8 cellular contexts compared by ENCODE assay signal in the genomic region with DNA sequence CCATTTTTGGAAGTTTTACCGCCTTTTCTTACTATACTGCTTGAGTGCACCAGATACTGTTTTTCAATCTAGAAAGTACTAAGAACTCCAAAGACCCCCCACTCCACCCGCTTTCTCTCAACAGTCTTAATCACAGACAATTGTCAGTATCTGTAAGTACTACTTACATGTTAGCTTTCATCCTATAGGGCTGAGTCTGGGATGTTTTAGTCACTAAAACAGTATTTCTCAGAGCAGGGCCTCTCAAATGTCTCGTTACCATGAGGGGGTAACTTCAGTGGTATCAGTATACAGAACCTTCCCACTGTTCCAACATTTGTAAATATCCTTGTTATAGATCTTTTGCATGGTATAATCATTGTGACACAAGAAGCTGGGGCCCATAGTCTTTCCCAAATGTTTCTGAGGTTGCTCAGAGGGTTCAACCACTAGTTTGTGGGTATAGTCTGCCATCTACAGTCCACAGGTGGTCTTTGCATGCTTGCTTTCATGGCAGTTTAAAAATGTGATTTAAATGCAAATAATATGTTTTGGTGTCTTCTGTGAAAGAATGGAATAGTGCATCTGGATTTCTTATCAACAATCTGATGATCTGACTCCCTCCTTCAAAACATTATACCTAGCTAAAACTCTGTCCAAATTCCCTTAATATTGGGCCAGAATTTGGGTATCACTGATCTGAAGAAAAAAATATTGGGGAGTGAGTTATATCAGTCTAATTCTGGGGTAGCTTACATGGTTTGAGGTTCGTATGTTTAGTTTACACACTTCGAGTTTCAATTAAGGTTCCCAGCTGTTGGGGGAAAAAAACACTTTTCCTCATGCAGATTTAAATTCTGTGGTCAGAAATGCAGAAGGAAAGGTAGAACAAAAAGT. TPM values are rescaled to one million over a fixed set of nuclear protein-coding genes. Genes with fewer than 3 reads are reported as not detected.
DNase-seq lines count a peak whose midpoint lies in the region; ATAC-seq, FAIRE-seq and TF ChIP-seq lines count a peak whose summit lies in the region.

No MANE protein-coding gene starts in this region.

- no peaks in the 10 kb centered on the region for H3K36me3 ChIP-seq in testis (ENCODE audit: low read depth, missing control alignments)

- WGBS in testis, 2 donors, result 54 to 60% methylated on average over 5 of the region's 5 CpGs

- peak; percentile 49 for ATAC-seq in activated CD4-positive, alpha-beta T cell treated with anti-CD3 and anti-CD28 coated beads for 36 hours
- peak; percentile 65 for ATAC-seq in HG02642 (IDR thresholded peaks at IDR 0.05; ENCODE audit: poor library complexity, unreplicated experiment)

- DNase-seq in activated CD4-positive, alpha-beta T cell treated with anti-CD3 and anti-CD28 coated beads for 36 hours, result peak; percentile 35
- no peak for DNase-seq in activated CD4-positive, alpha-beta T cell treated with anti-CD3 and anti-CD28 coated beads for 4 hours
- peak; percentile 78 for DNase-seq in NCI-H82 (lab: John Stamatoyannopoulos, UW)
- DNase-seq in testis, result peak; percentile 38
- no peak for DNase-seq in activated CD8-positive, alpha-beta memory T cell treated with anti-CD3 and anti-CD28 coated beads for 24 hours

- CTCF ChIA-PET in activated CD4-positive, alpha-beta T cell treated with anti-CD3 and anti-CD28 coated beads for 36 hours (lab: Charles Lee), result interaction anchor here (0.8 to 7.8 kb wide), 8 partner anchors 37 to 209 kb away, joined by 3 to 94 read pairs (median 4); no protein-coding TSS in a partner anchor

- no peak overlapping the region for H3K27ac ChIP-seq in testis

- no peak overlapping the region for H3K4me3 ChIP-seq in testis

- H3K4me1 ChIP-seq in testis, result no peaks in the 10 kb centered on the region

- H3K4me3 Mint-ChIP-seq in activated CD4-positive, alpha-beta T cell treated with anti-CD3 and anti-CD28 coated beads for 36 hours, result no peak overlapping the region
- no peak overlapping the region for H3K4me3 Mint-ChIP-seq in brain

- H3K27ac Mint-ChIP-seq in activated CD4-positive, alpha-beta T cell treated with anti-CD3 and anti-CD28 coated beads for 36 hours, result no peak overlapping the region
- H3K27ac Mint-ChIP-seq in brain, result peak overlapping the region in 1 of 5 experiments; percentile 39

- H3K36me3 Mint-ChIP-seq in activated CD4-positive, alpha-beta T cell treated with anti-CD3 and anti-CD28 coated beads for 36 hours (ENCODE audit: low read depth), result no peaks in the 10 kb centered on the region
- no peaks in the 10 kb centered on the region for H3K36me3 Mint-ChIP-seq in brain

- FAIRE-seq in islet of Langerhans (lab: Jason Lieb, UNC), result peak; percentile 98

- H3K4me1 Mint-ChIP-seq in activated CD4-positive, alpha-beta T cell treated with anti-CD3 and anti-CD28 coated beads for 36 hours, result no peaks in the 10 kb centered on the region
- peaks cover 13% of the 10 kb centered on the region for H3K4me1 Mint-ChIP-seq in brain

- no peaks in the 10 kb centered on the region for H3K9me3 Mint-ChIP-seq in activated CD4-positive, alpha-beta T cell treated with anti-CD3 and anti-CD28 coated beads for 36 hours (ENCODE audit: low read depth)
- H3K9me3 Mint-ChIP-seq in brain, result peaks cover 0 to 1% (median 0%) of the 10 kb centered on the region in 5 experiments

- no peaks in the 10 kb centered on the region for H3K9me3 ChIP-seq in testis

- TF ChIP-seq CTCF in brain (conservative IDR thresholded peaks at IDR 0.05) (peak; percentile 95 to 96), testis (IDR thresholded peaks at IDR 0.05) (peak in 2 of 3 experiments; percentile 53 to 66)

- intact Hi-C loops in activated CD4-positive, alpha-beta T cell treated with anti-CD3 and anti-CD28 coated beads for 36 hours (cut with DNase I, micrococcal nuclease), result loop anchor here (1.0 to 10.0 kb wide), 6 partner anchors 47 to 607 kb away; no protein-coding TSS in a partner anchor
- intact Hi-C loops in testis (cut with DNase I; ENCODE audit: low total_unique reads), result no loop called here

- POLR2A ChIA-PET in activated CD4-positive, alpha-beta T cell treated with anti-CD3 and anti-CD28 coated beads for 36 hours (lab: Charles Lee), result no interaction called here

- H3K27me3 Mint-ChIP-seq in activated CD4-positive, alpha-beta T cell treated with anti-CD3 and anti-CD28 coated beads for 36 hours, result no peaks in the 10 kb centered on the region
- H3K27me3 Mint-ChIP-seq in brain, result no peaks in the 10 kb centered on the region

- H3K27me3 ChIP-seq in testis, result no peaks in the 10 kb centered on the region

- no peak for TF ChIP-seq POLR2A in testis (IDR thresholded peaks at IDR 0.05)

RNA-seq across cellular contexts. Expression of gene DNAJC13, which starts 18.0 kb away (rescaled TPM):
- 10 to 100 TPM; 29.9 to 33.5 TPM for total RNA-seq in activated CD4-positive, alpha-beta T cell treated with anti-CD3 and anti-CD28 coated beads for 36 hours
- 4.0 TPM for polyA plus RNA-seq in brain (ENCODE audit: insufficient read depth, low read depth, low replicate concordance)
- total RNA-seq in testis, result 10 to 100 TPM; 40.1 to 54.4 TPM
- 16.8 TPM for polyA plus RNA-seq in testis (ENCODE audit: insufficient read depth, low read depth, low replicate concordance)

Comparison
In these comparisons a context has a peak if more than half of its experiments do, and no peak if none do; other contexts are left out.
1. DNase-seq: peak in activated CD4-positive, alpha-beta T cell treated with anti-CD3 and anti-CD28 coated beads for 36 hours (single experiment), NCI-H82 (single experiment) and testis (single experiment); none in activated CD4-positive, alpha-beta T cell treated with anti-CD3 and anti-CD28 coated beads for 4 hours (0 of 2) and activated CD8-positive, alpha-beta memory T cell treated with anti-CD3 and anti-CD28 coated beads for 24 hours (single experiment).